1 cellular context compared by ENCODE assay signal in the genomic region with DNA sequence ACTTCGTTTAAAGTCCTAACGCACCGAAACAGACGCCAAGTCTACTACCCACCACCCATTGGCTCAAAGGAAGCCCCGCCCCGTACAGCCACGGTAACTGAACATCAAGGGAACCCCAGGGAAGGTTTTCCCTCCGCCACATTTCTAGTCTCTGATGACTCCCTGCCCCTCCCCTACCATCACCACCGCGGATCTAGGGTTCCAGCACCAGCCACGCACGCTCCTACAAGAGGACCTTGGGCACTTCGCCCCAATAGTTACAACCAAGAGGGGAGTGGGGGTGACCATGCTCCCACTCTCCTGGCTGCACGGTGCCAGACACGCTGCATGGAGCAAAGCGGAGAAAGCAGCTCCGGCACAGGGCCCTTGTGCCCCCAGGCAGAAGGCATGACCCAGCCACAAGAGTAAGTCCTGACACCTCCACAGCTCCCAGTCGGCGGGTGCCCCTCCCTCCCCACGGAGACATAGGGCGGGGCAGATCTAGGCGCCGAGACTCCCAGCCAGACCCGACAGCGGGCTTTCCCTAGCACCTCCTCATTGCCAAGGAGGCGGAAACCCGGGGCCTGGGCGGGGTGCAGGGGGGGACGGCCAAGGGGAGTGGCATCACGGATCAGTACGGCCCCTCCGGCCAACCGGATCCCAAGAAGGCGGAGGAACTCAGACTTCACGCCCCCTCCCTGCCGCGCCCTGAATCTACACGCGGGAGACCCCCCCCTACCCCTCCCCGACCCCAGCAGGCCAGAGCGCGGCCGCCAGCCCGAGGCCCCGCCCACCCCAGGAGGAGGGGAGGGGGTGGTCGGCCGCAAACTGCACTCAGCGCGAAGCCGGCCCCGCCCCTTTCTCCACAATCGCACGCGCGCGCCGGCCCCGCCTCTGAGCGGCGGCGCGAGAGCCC.
TF ChIP-seq lines count a peak whose summit lies in the region.

No MANE protein-coding gene starts in this region.

TF ChIP-seq in HepG2, 621 proteins besides CTCF, POLR2A, EP300 and RAD21 (continued from another document and continues in another):
- TF ChIP-seq, protein P1, sequence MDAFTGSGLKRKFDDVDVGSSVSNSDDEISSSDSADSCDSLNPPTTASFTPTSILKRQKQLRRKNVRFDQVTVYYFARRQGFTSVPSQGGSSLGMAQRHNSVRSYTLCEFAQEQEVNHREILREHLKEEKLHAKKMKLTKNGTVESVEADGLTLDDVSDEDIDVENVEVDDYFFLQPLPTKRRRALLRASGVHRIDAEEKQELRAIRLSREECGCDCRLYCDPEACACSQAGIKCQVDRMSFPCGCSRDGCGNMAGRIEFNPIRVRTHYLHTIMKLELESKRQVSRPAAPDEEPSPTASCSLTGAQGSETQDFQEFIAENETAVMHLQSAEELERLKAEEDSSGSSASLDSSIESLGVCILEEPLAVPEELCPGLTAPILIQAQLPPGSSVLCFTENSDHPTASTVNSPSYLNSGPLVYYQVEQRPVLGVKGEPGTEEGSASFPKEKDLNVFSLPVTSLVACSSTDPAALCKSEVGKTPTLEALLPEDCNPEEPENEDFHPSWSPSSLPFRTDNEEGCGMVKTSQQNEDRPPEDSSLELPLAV (CRISPR knock-in tag; conservative IDR thresholded peaks at IDR 0.05; ENCODE audit: low read depth) = no peak
- TF ChIP-seq, protein P2, sequence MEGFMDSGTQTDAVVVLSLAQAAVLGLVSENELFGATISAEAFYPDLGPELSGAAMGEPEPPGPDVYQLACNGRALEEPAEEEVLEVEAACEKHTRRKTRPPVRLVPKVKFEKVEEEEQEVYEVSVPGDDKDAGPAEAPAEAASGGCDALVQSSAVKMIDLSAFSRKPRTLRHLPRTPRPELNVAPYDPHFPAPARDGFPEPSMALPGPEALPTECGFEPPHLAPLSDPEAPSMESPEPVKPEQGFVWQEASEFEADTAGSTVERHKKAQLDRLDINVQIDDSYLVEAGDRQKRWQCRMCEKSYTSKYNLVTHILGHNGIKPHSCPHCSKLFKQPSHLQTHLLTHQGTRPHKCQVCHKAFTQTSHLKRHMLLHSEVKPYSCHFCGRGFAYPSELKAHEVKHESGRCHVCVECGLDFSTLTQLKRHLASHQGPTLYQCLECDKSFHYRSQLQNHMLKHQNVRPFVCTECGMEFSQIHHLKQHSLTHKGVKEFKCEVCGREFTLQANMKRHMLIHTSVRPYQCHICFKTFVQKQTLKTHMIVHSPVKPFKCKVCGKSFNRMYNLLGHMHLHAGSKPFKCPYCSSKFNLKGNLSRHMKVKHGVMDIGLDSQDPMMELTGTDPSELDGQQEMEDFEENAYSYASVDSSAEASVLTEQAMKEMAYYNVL (CRISPR knock-in tag; IDR thresholded peaks at IDR 0.05; ENCODE audit: borderline replicate concordance) = peak; percentile 26; the same call in 1 of the 2 replicates
- TF ChIP-seq ZNF749 (CRISPR knock-in tag; IDR thresholded peaks at IDR 0.05; ENCODE audit: borderline replicate concordance) (no peak), ZMAT3 (CRISPR knock-in tag; conservative IDR thresholded peaks at IDR 0.05) (peak; percentile 77), PHF8 (CRISPR knock-in tag; IDR thresholded peaks at IDR 0.05) (peak; percentile 28; the same call in 1 of the 2 replicates), REPIN1 (CRISPR knock-in tag; IDR thresholded peaks at IDR 0.05; ENCODE audit: borderline replicate concordance, low read depth) (no peak), ZNF264 (CRISPR knock-in tag; IDR thresholded peaks at IDR 0.05) (no peak), RARA (CRISPR knock-in tag; IDR thresholded peaks at IDR 0.05) (no peak), ZNF773 (CRISPR knock-in tag; IDR thresholded peaks at IDR 0.05; ENCODE audit: borderline replicate concordance) (0 out of 2 replicates have a peak, but pooled peaks have one; percentile 52), ZNF446 (CRISPR knock-in tag; IDR thresholded peaks at IDR 0.05) (no peak), ZNF34 (CRISPR knock-in tag; IDR thresholded peaks at IDR 0.05; ENCODE audit: borderline replicate concordance) (no peak), CHD4 (IDR thresholded peaks at IDR 0.05; ENCODE audit: borderline replicate concordance, low read length) (no peak), PRPF4 (IDR thresholded peaks at IDR 0.05; ENCODE audit: low read depth, low read length, poor library complexity, severe bottlenecking) (no peak), MAZ (IDR thresholded peaks at IDR 0.05; ENCODE audit: borderline replicate concordance, low read depth, low read length) (peak; percentile 46; the same call in 1 of the 2 replicates), MAZ (CRISPR knock-in tag; IDR thresholded peaks at IDR 0.05; ENCODE audit: low read depth) (peak; percentile 66), KLF15 (CRISPR knock-in tag; IDR thresholded peaks at IDR 0.05; ENCODE audit: borderline replicate concordance) (no peak), ZFYVE20 (CRISPR knock-in tag; IDR thresholded peaks at IDR 0.05; ENCODE audit: borderline replicate concordance, low read depth) (no peak), IKZF1 (IDR thresholded peaks at IDR 0.05) (no peak), ZNF33A (CRISPR knock-in tag; IDR thresholded peaks at IDR 0.05; ENCODE audit: borderline replicate concordance) (no peak), ZNF776 (CRISPR knock-in tag; IDR thresholded peaks at IDR 0.05) (no peak)
- TF ChIP-seq, protein P3, sequence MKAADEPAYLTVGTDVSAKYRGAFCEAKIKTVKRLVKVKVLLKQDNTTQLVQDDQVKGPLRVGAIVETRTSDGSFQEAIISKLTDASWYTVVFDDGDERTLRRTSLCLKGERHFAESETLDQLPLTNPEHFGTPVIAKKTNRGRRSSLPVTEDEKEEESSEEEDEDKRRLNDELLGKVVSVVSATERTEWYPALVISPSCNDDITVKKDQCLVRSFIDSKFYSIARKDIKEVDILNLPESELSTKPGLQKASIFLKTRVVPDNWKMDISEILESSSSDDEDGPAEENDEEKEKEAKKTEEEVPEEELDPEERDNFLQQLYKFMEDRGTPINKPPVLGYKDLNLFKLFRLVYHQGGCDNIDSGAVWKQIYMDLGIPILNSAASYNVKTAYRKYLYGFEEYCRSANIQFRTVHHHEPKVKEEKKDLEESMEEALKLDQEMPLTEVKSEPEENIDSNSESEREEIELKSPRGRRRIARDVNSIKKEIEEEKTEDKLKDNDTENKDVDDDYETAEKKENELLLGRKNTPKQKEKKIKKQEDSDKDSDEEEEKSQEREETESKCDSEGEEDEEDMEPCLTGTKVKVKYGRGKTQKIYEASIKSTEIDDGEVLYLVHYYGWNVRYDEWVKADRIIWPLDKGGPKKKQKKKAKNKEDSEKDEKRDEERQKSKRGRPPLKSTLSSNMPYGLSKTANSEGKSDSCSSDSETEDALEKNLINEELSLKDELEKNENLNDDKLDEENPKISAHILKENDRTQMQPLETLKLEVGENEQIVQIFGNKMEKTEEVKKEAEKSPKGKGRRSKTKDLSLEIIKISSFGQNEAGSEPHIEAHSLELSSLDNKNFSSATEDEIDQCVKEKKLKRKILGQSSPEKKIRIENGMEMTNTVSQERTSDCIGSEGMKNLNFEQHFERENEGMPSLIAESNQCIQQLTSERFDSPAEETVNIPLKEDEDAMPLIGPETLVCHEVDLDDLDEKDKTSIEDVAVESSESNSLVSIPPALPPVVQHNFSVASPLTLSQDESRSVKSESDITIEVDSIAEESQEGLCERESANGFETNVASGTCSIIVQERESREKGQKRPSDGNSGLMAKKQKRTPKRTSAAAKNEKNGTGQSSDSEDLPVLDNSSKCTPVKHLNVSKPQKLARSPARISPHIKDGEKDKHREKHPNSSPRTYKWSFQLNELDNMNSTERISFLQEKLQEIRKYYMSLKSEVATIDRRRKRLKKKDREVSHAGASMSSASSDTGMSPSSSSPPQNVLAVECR (CRISPR knock-in tag; IDR thresholded peaks at IDR 0.05; ENCODE audit: borderline replicate concordance) = peak; percentile 93
- TF ChIP-seq, protein P4, sequence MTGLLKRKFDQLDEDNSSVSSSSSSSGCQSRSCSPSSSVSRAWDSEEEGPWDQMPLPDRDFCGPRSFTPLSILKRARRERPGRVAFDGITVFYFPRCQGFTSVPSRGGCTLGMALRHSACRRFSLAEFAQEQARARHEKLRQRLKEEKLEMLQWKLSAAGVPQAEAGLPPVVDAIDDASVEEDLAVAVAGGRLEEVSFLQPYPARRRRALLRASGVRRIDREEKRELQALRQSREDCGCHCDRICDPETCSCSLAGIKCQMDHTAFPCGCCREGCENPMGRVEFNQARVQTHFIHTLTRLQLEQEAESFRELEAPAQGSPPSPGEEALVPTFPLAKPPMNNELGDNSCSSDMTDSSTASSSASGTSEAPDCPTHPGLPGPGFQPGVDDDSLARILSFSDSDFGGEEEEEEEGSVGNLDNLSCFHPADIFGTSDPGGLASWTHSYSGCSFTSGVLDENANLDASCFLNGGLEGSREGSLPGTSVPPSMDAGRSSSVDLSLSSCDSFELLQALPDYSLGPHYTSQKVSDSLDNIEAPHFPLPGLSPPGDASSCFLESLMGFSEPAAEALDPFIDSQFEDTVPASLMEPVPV (CRISPR knock-in tag; IDR thresholded peaks at IDR 0.05) = peak; percentile 56; the same call in 1 of the 2 replicates
- TF ChIP-seq, protein P5, sequence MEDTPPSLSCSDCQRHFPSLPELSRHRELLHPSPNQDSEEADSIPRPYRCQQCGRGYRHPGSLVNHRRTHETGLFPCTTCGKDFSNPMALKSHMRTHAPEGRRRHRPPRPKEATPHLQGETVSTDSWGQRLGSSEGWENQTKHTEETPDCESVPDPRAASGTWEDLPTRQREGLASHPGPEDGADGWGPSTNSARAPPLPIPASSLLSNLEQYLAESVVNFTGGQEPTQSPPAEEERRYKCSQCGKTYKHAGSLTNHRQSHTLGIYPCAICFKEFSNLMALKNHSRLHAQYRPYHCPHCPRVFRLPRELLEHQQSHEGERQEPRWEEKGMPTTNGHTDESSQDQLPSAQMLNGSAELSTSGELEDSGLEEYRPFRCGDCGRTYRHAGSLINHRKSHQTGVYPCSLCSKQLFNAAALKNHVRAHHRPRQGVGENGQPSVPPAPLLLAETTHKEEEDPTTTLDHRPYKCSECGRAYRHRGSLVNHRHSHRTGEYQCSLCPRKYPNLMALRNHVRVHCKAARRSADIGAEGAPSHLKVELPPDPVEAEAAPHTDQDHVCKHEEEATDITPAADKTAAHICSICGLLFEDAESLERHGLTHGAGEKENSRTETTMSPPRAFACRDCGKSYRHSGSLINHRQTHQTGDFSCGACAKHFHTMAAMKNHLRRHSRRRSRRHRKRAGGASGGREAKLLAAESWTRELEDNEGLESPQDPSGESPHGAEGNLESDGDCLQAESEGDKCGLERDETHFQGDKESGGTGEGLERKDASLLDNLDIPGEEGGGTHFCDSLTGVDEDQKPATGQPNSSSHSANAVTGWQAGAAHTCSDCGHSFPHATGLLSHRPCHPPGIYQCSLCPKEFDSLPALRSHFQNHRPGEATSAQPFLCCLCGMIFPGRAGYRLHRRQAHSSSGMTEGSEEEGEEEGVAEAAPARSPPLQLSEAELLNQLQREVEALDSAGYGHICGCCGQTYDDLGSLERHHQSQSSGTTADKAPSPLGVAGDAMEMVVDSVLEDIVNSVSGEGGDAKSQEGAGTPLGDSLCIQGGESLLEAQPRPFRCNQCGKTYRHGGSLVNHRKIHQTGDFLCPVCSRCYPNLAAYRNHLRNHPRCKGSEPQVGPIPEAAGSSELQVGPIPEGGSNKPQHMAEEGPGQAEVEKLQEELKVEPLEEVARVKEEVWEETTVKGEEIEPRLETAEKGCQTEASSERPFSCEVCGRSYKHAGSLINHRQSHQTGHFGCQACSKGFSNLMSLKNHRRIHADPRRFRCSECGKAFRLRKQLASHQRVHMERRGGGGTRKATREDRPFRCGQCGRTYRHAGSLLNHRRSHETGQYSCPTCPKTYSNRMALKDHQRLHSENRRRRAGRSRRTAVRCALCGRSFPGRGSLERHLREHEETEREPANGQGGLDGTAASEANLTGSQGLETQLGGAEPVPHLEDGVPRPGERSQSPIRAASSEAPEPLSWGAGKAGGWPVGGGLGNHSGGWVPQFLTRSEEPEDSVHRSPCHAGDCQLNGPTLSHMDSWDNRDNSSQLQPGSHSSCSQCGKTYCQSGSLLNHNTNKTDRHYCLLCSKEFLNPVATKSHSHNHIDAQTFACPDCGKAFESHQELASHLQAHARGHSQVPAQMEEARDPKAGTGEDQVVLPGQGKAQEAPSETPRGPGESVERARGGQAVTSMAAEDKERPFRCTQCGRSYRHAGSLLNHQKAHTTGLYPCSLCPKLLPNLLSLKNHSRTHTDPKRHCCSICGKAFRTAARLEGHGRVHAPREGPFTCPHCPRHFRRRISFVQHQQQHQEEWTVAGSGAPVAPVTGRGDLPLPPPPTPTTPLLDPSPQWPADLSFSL (CRISPR knock-in tag; IDR thresholded peaks at IDR 0.05) = no peak
- TF ChIP-seq, protein P6, sequence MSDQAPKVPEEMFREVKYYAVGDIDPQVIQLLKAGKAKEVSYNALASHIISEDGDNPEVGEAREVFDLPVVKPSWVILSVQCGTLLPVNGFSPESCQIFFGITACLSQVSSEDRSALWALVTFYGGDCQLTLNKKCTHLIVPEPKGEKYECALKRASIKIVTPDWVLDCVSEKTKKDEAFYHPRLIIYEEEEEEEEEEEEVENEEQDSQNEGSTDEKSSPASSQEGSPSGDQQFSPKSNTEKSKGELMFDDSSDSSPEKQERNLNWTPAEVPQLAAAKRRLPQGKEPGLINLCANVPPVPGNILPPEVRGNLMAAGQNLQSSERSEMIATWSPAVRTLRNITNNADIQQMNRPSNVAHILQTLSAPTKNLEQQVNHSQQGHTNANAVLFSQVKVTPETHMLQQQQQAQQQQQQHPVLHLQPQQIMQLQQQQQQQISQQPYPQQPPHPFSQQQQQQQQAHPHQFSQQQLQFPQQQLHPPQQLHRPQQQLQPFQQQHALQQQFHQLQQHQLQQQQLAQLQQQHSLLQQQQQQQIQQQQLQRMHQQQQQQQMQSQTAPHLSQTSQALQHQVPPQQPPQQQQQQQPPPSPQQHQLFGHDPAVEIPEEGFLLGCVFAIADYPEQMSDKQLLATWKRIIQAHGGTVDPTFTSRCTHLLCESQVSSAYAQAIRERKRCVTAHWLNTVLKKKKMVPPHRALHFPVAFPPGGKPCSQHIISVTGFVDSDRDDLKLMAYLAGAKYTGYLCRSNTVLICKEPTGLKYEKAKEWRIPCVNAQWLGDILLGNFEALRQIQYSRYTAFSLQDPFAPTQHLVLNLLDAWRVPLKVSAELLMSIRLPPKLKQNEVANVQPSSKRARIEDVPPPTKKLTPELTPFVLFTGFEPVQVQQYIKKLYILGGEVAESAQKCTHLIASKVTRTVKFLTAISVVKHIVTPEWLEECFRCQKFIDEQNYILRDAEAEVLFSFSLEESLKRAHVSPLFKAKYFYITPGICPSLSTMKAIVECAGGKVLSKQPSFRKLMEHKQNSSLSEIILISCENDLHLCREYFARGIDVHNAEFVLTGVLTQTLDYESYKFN (CRISPR knock-in tag; conservative IDR thresholded peaks at IDR 0.05) = no peak
- TF ChIP-seq, protein P7, sequence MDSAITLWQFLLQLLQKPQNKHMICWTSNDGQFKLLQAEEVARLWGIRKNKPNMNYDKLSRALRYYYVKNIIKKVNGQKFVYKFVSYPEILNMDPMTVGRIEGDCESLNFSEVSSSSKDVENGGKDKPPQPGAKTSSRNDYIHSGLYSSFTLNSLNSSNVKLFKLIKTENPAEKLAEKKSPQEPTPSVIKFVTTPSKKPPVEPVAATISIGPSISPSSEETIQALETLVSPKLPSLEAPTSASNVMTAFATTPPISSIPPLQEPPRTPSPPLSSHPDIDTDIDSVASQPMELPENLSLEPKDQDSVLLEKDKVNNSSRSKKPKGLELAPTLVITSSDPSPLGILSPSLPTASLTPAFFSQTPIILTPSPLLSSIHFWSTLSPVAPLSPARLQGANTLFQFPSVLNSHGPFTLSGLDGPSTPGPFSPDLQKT (CRISPR knock-in tag; IDR thresholded peaks at IDR 0.05; ENCODE audit: borderline replicate concordance) = no peak
- TF ChIP-seq, protein P8, sequence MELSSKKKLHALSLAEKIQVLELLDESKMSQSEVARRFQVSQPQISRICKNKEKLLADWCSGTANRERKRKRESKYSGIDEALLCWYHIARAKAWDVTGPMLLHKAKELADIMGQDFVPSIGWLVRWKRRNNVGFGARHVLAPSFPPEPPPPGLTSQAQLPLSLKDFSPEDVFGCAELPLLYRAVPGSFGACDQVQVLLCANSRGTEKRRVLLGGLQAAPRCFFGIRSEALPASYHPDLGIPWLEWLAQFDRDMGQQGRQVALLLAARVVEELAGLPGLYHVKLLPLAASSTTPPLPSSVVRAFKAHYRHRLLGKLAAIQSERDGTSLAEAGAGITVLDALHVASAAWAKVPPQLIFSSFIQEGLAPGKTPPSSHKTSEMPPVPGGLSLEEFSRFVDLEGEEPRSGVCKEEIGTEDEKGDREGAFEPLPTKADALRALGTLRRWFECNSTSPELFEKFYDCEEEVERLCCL (CRISPR knock-in tag; IDR thresholded peaks at IDR 0.05; ENCODE audit: borderline replicate concordance) = no peak; the same call in 1 of the 2 replicates
